In genomic region chr5:141495456-141495811, GRCh38 we compare ENCODE assay signal across 1 cellular context.
TF ChIP-seq lines count a peak whose summit lies in the region.

No MANE protein-coding gene starts in this region.

TF ChIP-seq in IMR-90, 13 proteins besides CTCF, POLR2A, EP300 and RAD21 (continued from another document):
- TF ChIP-seq MXI1 (IDR thresholded peaks at IDR 0.05; ENCODE audit: borderline replicate concordance, low read depth, low read length): no peak
TF ChIP-seq in IMR-90: peak in this region for 0.
